Comparison of ENCODE assay signal across 8 cellular contexts in genomic region chr1:222643603-222643936, GRCh38. TPM values are rescaled to one million over a fixed set of nuclear protein-coding genes. Genes with fewer than 3 reads are reported as not detected.
DNase-seq lines count a peak whose midpoint lies in the region; ATAC-seq, FAIRE-seq and TF ChIP-seq lines count a peak whose summit lies in the region.

No MANE protein-coding gene starts in this region.

- H3K23ac ChIP-seq in IMR-90 (ENCODE audit: low read depth, low read length): peak overlapping the region; percentile 84

- peak overlapping the region; percentile 11; the same call in 1 of the 2 replicates for H3K18ac ChIP-seq in IMR-90 (ENCODE audit: low read depth, low read length)

- H2BK5ac ChIP-seq in IMR-90 (ENCODE audit: low read depth, low read length, poor library complexity, severe bottlenecking): peak overlapping the region; percentile 88

- TF ChIP-seq RAD21 in IMR-90 (IDR thresholded peaks at IDR 0.05; ENCODE audit: low read length): no peak

- 0% methylated on average over 2 of the region's 10 CpGs; no CpG with 5 or more reads in 1 of the 2 experiments for WGBS in IMR-90 (ENCODE audit: extremely low coverage in 2 of 2, insufficient read length in 1 of 2), 2 experiments

- no peak for TF ChIP-seq CTCF in IMR-90 (conservative IDR thresholded peaks at IDR 0.05; ENCODE audit: low read depth, low read length)
- TF ChIP-seq CTCF in astrocyte of the spinal cord (IDR thresholded peaks at IDR 0.05; ENCODE audit: low read depth, low read length): no peak

- H4K91ac ChIP-seq in IMR-90 (ENCODE audit: insufficient read depth, low read depth, low read length): peak overlapping the region; percentile 85

- peak overlapping the region; percentile 53 for H2BK120ac ChIP-seq in IMR-90 (ENCODE audit: low read depth, low read length)

- peak overlapping the region; percentile 72 for H3K4me2 ChIP-seq in BLaER1
- H3K4me2 ChIP-seq in IMR-90 (ENCODE audit: low read depth, low read length): peak overlapping the region; percentile 83

- H4K5ac ChIP-seq in IMR-90 (ENCODE audit: low read depth, low read length): peak overlapping the region; percentile 70

- H3K9ac ChIP-seq in BLaER1 (peak overlapping the region; percentile 96), IMR-90 (ENCODE audit: low read depth, low read length) (peak overlapping the region; percentile 73)

- H3K79me1 ChIP-seq in IMR-90 (ENCODE audit: low read depth in 1 of 2, low read length in 2 of 2): peaks cover 15 to 16% of the 10 kb centered on the region in 2 experiments

- BruUV-seq in IMR-90 (replicated peaks; lab: Mats Ljungman, UMichigan): no TSS peak

- H4K8ac ChIP-seq in IMR-90 (ENCODE audit: low read depth in 2 of 2, low read length in 2 of 2): peak overlapping the region; percentile 88 to 99

- H3K27me3 ChIP-seq in BLaER1: no peaks in the 10 kb centered on the region
- H3K27me3 ChIP-seq in IMR-90 (ENCODE audit: control insufficient read depth, insufficient read depth, low read length): no peaks in the 10 kb centered on the region
- no peaks in the 10 kb centered on the region for H3K27me3 ChIP-seq in layer of hippocampus (ENCODE audit: control insufficient read depth, insufficient read depth, low read length)

- peak overlapping the region; percentile 83 for H3K4me3 ChIP-seq in BLaER1
- H3K4me3 ChIP-seq in IMR-90 (ENCODE audit: insufficient read depth, low read depth, low read length): peak overlapping the region; percentile 80
- H3K4me3 ChIP-seq in astrocyte of the spinal cord (ENCODE audit: low read depth, low read length): peak overlapping the region; percentile 93

- H3K9me1 ChIP-seq in IMR-90 (ENCODE audit: insufficient read depth, low read length): no peaks in the 10 kb centered on the region

- POLR2A ChIA-PET in IMR-90 (lab: Charles Lee; ENCODE audit: unreplicated experiment): interaction anchor here (0.5 to 0.6 kb wide), 2 partner anchors 12 to 41 kb away, joined by 3 to 7 read pairs; no protein-coding TSS in a partner anchor

- H3K56ac ChIP-seq in IMR-90 (ENCODE audit: extremely low read depth, insufficient read depth, low read length): peak overlapping the region; percentile 54

- no peak for TF ChIP-seq POLR2A in IMR-90 (IDR thresholded peaks at IDR 0.05; ENCODE audit: low read depth, low read length)

- no peak overlapping the region for H2BK20ac ChIP-seq in IMR-90 (ENCODE audit: low read depth, low read length)

- peak overlapping the region; percentile 93 for H3K27ac ChIP-seq in BLaER1
- peak overlapping the region; percentile 83 for H3K27ac ChIP-seq in IMR-90 (ENCODE audit: insufficient read depth, low read length)
- peak overlapping the region; percentile 92 for H3K27ac ChIP-seq in layer of hippocampus (ENCODE audit: low read depth, low read length)
- peak overlapping the region; percentile 82 for H3K27ac ChIP-seq in temporal lobe (ENCODE audit: low read depth, low read length)

- peak overlapping the region; percentile 89 for H2AK9ac ChIP-seq in IMR-90 (replicated peaks; ENCODE audit: low read depth, low read length, poor library complexity)

- no peak for DNase-seq in IMR-90
- no peak for DNase-seq in astrocyte of the spinal cord (ENCODE audit: low read depth, low spot score)
- no peak for DNase-seq in GM19239 (ENCODE audit: insufficient read length, low spot score)
- no peak for DNase-seq in SW480 (ENCODE audit: low spot score)

- H3K9me3 ChIP-seq in BLaER1 (no peaks in the 10 kb centered on the region), IMR-90 (ENCODE audit: control insufficient read depth, insufficient read depth, low read length) (no peaks in the 10 kb centered on the region)

- H3K36me3 ChIP-seq in BLaER1 (peaks cover 23% of the 10 kb centered on the region), IMR-90 (ENCODE audit: control insufficient read depth, insufficient read depth, low read length) (no peaks in the 10 kb centered on the region; the same call in 1 of the 2 replicates)

- no peak for FAIRE-seq in GM19239 (lab: Jason Lieb, UNC)

- intact Hi-C loops in IMR-90 (cut with micrococcal nuclease): no loop called here

- peak overlapping the region; percentile 95 for H3K14ac ChIP-seq in IMR-90 (replicated peaks; ENCODE audit: low read depth, low read length)

- H4K20me1 ChIP-seq in BLaER1: no peaks in the 10 kb centered on the region
- no peaks in the 10 kb centered on the region for H4K20me1 ChIP-seq in IMR-90 (ENCODE audit: insufficient read depth, low read length)

- CTCF ChIA-PET in IMR-90 (lab: Yijun Ruan, JAX): interaction anchor here (0.9 kb wide), 1 partner anchor 9 kb away, joined by 3 read pairs; no protein-coding TSS in a partner anchor

- dilution Hi-C loops in IMR-90 (cut with HindIII; ENCODE audit: low sequenced_read_pairs, unreplicated experiment): no loop called here

- ATAC-seq in IMR-90 (ENCODE audit: low read depth) (peak; percentile 66), GM18519 (IDR thresholded peaks at IDR 0.05; ENCODE audit: low FRiP score, unreplicated experiment) (no peak)

- peak overlapping the region; percentile 37; the same call in 1 of the 2 replicates for H2AK5ac ChIP-seq in IMR-90 (ENCODE audit: low read depth, low read length)

- in situ Hi-C loops in IMR-90 (cut with MboI; ENCODE audit: low sequenced_read_pairs): loop anchor here (25.0 kb wide), 2 partner anchors 906 to 1181 kb away; partner anchors contain the start of gene DUSP10
- in situ Hi-C loops in astrocyte of the spinal cord (cut with HindIII; ENCODE audit: low sequenced_read_pairs): no loop called here

- peak overlapping the region; percentile 97 for H2AFZ ChIP-seq in IMR-90 (replicated peaks; ENCODE audit: low read length, poor library complexity)

- no peak overlapping the region for H2BK15ac ChIP-seq in IMR-90 (ENCODE audit: low read depth, low read length)

- peaks cover 18% of the 10 kb centered on the region for H3K4me1 ChIP-seq in BLaER1
- 0 out of 2 replicates have a peak, but pooled peaks cover 1% of the 10 kb centered on the region for H3K4me1 ChIP-seq in IMR-90 (ENCODE audit: control insufficient read depth, insufficient read depth, low read length)

- H3K4ac ChIP-seq in IMR-90 (ENCODE audit: low read depth, low read length): peak overlapping the region; percentile 93

TF ChIP-seq in IMR-90, 13 proteins besides CTCF, POLR2A, EP300 and RAD21:
- TF ChIP-seq CEBPB (IDR thresholded peaks at IDR 0.05; ENCODE audit: low read depth, low read length) (no peak), RCOR1 (IDR thresholded peaks at IDR 0.05; ENCODE audit: insufficient replicate concordance, low read length) (no peak), MAZ (IDR thresholded peaks at IDR 0.05; ENCODE audit: borderline replicate concordance, low read depth, low read length) (no peak), NFE2L2 (IDR thresholded peaks at IDR 0.05; ENCODE audit: low read depth, low read length) (no peak), MAFK (IDR thresholded peaks at IDR 0.05; ENCODE audit: low read depth, low read length) (no peak)
- TF ChIP-seq, protein P1, sequence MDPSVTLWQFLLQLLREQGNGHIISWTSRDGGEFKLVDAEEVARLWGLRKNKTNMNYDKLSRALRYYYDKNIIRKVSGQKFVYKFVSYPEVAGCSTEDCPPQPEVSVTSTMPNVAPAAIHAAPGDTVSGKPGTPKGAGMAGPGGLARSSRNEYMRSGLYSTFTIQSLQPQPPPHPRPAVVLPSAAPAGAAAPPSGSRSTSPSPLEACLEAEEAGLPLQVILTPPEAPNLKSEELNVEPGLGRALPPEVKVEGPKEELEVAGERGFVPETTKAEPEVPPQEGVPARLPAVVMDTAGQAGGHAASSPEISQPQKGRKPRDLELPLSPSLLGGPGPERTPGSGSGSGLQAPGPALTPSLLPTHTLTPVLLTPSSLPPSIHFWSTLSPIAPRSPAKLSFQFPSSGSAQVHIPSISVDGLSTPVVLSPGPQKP (IDR thresholded peaks at IDR 0.05; ENCODE audit: borderline replicate concordance, low read depth, low read length): no peak
- TF ChIP-seq, protein P2, sequence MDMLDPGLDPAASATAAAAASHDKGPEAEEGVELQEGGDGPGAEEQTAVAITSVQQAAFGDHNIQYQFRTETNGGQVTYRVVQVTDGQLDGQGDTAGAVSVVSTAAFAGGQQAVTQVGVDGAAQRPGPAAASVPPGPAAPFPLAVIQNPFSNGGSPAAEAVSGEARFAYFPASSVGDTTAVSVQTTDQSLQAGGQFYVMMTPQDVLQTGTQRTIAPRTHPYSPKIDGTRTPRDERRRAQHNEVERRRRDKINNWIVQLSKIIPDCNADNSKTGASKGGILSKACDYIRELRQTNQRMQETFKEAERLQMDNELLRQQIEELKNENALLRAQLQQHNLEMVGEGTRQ (IDR thresholded peaks at IDR 0.05; ENCODE audit: low read depth, low read length): no peak

RNA-seq across cellular contexts. Expression of gene MIA3, which starts 25.7 kb away (rescaled TPM):
- 35.0 and 43.3 TPM in 2 replicates for total RNA-seq in IMR-90 (2012; rRNA removed)
- 45.4 and 54.2 TPM in 2 replicates for polyA plus RNA-seq in IMR-90 (2012; rRNA removed)
- 42.5 and 46.9 TPM in 2 replicates for polyA plus RNA-seq in IMR-90 (2012; cell fraction: cytosol; rRNA removed)
- polyA plus RNA-seq in IMR-90 (2012; cell fraction: nucleus; rRNA removed; ENCODE audit: low replicate concordance): 169 and 205 TPM in 2 replicates
- 43.3 TPM for total RNA-seq in temporal lobe

RNA-seq across cellular contexts. Expression of gene TAF1A, which starts 53.8 kb away (rescaled TPM):
- 5.4 and 10.0 TPM in 2 replicates for total RNA-seq in IMR-90 (2012; rRNA removed)
- polyA plus RNA-seq in IMR-90 (2012; rRNA removed): 2.4 and 3.8 TPM in 2 replicates
- 0.41 and 1.2 TPM in 2 replicates for polyA plus RNA-seq in IMR-90 (2012; cell fraction: cytosol; rRNA removed)
- polyA plus RNA-seq in IMR-90 (2012; cell fraction: nucleus; rRNA removed; ENCODE audit: low replicate concordance): 0.76 and 7.2 TPM in 2 replicates
- 20.7 TPM for total RNA-seq in temporal lobe
